34 cellular contexts compared by ENCODE assay signal in genomic region chr17:28271431-28271830, GRCh38.
"Had no signal": no experiment of that assay in that cellular context is flagged by ENCODE, and none has a peak within 500 bp of the region (broad histone marks: within the 10 kb centered on the region; RNA-seq: fewer than 3 reads in every experiment).

No MANE protein-coding gene starts in this region.

- ATAC-seq: activated CD4-positive, CD25-positive, alpha-beta regulatory T cell treated with anti-CD3 and anti-CD28 coated beads, Interleukin-2, amount 50 U/mL, for 24 hours; activated CD8-positive, alpha-beta T cell treated with anti-CD3 and anti-CD28 coated beads for 36 hours; activated T-cell treated with anti-CD3 and anti-CD28 coated beads, Interleukin-2, amount 50 U/mL, for 4 hours; activated T-helper 17 cell treated with anti-CD3 and anti-CD28 coated beads, Interleukin-2, amount 50 U/mL, for 72 hours; effector memory CD8-positive, alpha-beta T cell; gastroesophageal sphincter; T-helper 17 cell had no signal

- H3K4me3 ChIP-seq: esophagus squamous epithelium, gastroesophageal sphincter had no signal

- H3K27ac ChIP-seq: brain microvascular endothelial cell, epithelial cell of prostate, esophagus squamous epithelium, gastroesophageal sphincter, WERI-Rb-1 had no signal

- H3K36me3 ChIP-seq: brain microvascular endothelial cell, esophagus squamous epithelium, gastroesophageal sphincter, WERI-Rb-1 had no signal

- H3K9me3 ChIP-seq: esophagus squamous epithelium, gastroesophageal sphincter had no signal

- DNase-seq: activated B cell treated with CpG ODN at 0.5 μM for 24 hours; activated CD4-positive, alpha-beta T cell treated with anti-CD3 and anti-CD28 coated beads for 48 hours; activated CD4-positive, alpha-beta T cell treated with anti-CD3 and anti-CD28 coated beads, Interleukin-2, amount 50 U/mL, for 1 hour; activated CD4-positive, alpha-beta T cell treated with anti-CD3 and anti-CD28 coated beads, Interleukin-2, amount 50 U/mL, for 48 hours; activated CD8-positive, alpha-beta memory T cell treated with anti-CD3 and anti-CD28 coated beads for 24 hours; activated CD8-positive, alpha-beta T cell treated with anti-CD3 and anti-CD28 coated beads for 36 hours; activated effector memory CD4-positive, alpha-beta T cell treated with Interleukin-2 at 50 U/mL for 16 hours; activated gamma-delta T cell treated with Interleukin-2 at 50 U/mL for 16 hours; activated naive CD4-positive, alpha-beta T cell treated with anti-CD3 and anti-CD28 coated beads, Interleukin-2, amount 50 U/mL, for 16 hours; activated naive CD4-positive, alpha-beta T cell treated with Interleukin-2 at 50 U/mL for 16 hours; activated T-cell treated with anti-CD3 and anti-CD28 coated beads, Interleukin-2, amount 50 U/mL, for 4 hours; amniotic stem cell; anterior cingulate cortex; brain microvascular endothelial cell; caudate nucleus; cortex of kidney; dermis blood vessel endothelial cell; effector CD4-positive, alpha-beta T cell; effector memory CD8-positive, alpha-beta T cell; esophagus squamous epithelium; foreskin melanocyte; T-helper 1 cell; T-helper 17 cell; T1000; WERI-Rb-1 had no signal

- H3K4me1 ChIP-seq: esophagus squamous epithelium, gastroesophageal sphincter had no signal

- FAIRE-seq: astrocyte, bronchial epithelial cell, colon, endometrium, endothelial cell of umbilical vein had no signal
